ENCODE assay signal across 9 cellular contexts in the genomic region with DNA sequence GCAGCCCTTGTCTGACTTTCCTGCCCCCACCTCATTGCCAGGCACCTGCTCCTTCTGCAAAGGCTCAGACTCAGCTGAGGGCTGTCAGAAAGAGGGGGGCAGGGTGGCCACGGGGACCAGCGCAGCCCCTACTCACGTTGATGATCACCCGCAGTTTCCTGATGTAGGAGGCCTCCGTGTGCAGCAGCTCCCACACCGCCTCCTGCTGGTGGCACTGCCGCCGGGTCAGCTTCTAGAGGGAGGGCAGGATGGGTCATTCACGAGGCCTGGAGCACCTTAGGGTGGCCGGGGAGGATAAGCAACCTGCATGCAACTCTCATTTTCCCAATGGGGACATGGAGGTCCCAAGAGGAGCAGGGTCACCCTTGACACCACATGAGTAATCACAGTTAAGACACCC. TPM values are rescaled to one million over a fixed set of nuclear protein-coding genes. Genes with fewer than 3 reads are reported as not detected.
DNase-seq lines count a peak whose midpoint lies in the region; TF ChIP-seq lines count a peak whose summit lies in the region.
"Had no signal": no experiment of that assay in that cellular context is flagged by ENCODE, and none has a peak within 500 bp of the region (broad histone marks: within the 10 kb centered on the region; RNA-seq: fewer than 3 reads in every experiment).

No MANE protein-coding gene starts in this region.

- H2BK12ac ChIP-seq in neuronal stem cell (ENCODE audit: low read length) = no peak overlapping the region

- no peak overlapping the region for H3K27ac Mint-ChIP-seq in activated naive CD8-positive, alpha-beta T cell treated with anti-CD3 and anti-CD28 coated beads for 36 hours

- no peak overlapping the region for H3K4me2 ChIP-seq in neuronal stem cell (ENCODE audit: insufficient read depth, low read length, poor library complexity, severe bottlenecking)

- H3K27ac ChIP-seq in colonic mucosa (peak overlapping the region; percentile 95), neuronal stem cell (replicated peaks; ENCODE audit: low read length) (no peak overlapping the region)

- TF ChIP-seq CTCF in GM06990 (IDR thresholded peaks at IDR 0.05; ENCODE audit: insufficient read depth, low read length, poor library complexity, severe bottlenecking) (peak; percentile 53), LNCaP clone FGC (IDR thresholded peaks at IDR 0.05; ENCODE audit: control insufficient read depth, extremely low read depth, insufficient read depth) (0 out of 2 replicates have a peak, but pooled peaks have one; percentile 13), colonic mucosa (IDR thresholded peaks at IDR 0.05) (no peak)

- H3K9me3 ChIP-seq in colonic mucosa (no peaks in the 10 kb centered on the region), neuronal stem cell (replicated peaks in 1 of 2; ENCODE audit: control insufficient read depth in 2 of 2, insufficient read depth in 1 of 2, low read depth in 1 of 2, low read length in 2 of 2) (no peaks in the 10 kb centered on the region)

- WGBS in neuronal stem cell (ENCODE audit: extremely low coverage in 2 of 2, insufficient read length in 2 of 2, insufficient replicate concordance in 1 of 2), 2 donors = no CpG with 5 or more reads among the region's 10 CpGs

- no peak overlapping the region for H3K4ac ChIP-seq in neuronal stem cell (ENCODE audit: low read length)

- H2BK15ac ChIP-seq in neuronal stem cell (ENCODE audit: low read length) = no peak overlapping the region

- H3K9me3 Mint-ChIP-seq in activated naive CD8-positive, alpha-beta T cell treated with anti-CD3 and anti-CD28 coated beads for 36 hours = no peaks in the 10 kb centered on the region

- peak overlapping the region; percentile 82 for H3K23ac ChIP-seq in neuronal stem cell (ENCODE audit: low read depth, low read length, poor library complexity)

- DNase-seq in GM06990 (ENCODE audit: extremely low read depth, insufficient read length) (no peak), LNCaP clone FGC (ENCODE audit: low read depth) (no peak), colonic mucosa (peak; percentile 66), neuronal stem cell (ENCODE audit: low spot score) (no peak), NCI-H2196 (lab: John Stamatoyannopoulos, UW; ENCODE audit: unreplicated experiment) (no peak), inferior parietal cortex (ENCODE audit: extremely low spot score) (no peak)
- DNase-seq in activated naive CD8-positive, alpha-beta T cell treated with anti-CD3 and anti-CD28 coated beads for 36 hours = no peak
- DNase-seq: NCI-H2171; stimulated activated naive CD4-positive, alpha-beta T cell treated with Interleukin-2 at 50 U/mL for 16 hours had no signal

- H3K36me3 Mint-ChIP-seq in activated naive CD8-positive, alpha-beta T cell treated with anti-CD3 and anti-CD28 coated beads for 36 hours = no peaks in the 10 kb centered on the region

- H2BK120ac ChIP-seq in neuronal stem cell (ENCODE audit: low read depth, low read length) = no peak overlapping the region

- no peak overlapping the region for H2BK5ac ChIP-seq in neuronal stem cell (ENCODE audit: low read length)

- no peak overlapping the region for H2AK5ac ChIP-seq in neuronal stem cell (ENCODE audit: low read depth, low read length)

- H3K4me3 ChIP-seq in GM06990 (replicated peaks; ENCODE audit: low read depth, low read length) (no peak overlapping the region), LNCaP clone FGC (ENCODE audit: low read depth, low read length) (no peak overlapping the region), colonic mucosa (no peak overlapping the region), neuronal stem cell (ENCODE audit: low read length in 2 of 2) (no peak overlapping the region)

- no peaks in the 10 kb centered on the region for H3K27me3 Mint-ChIP-seq in activated naive CD8-positive, alpha-beta T cell treated with anti-CD3 and anti-CD28 coated beads for 36 hours

- no peaks in the 10 kb centered on the region for H3K36me3 ChIP-seq in GM06990 (ENCODE audit: control insufficient read depth, insufficient read depth, low read length)
- H3K36me3 ChIP-seq in colonic mucosa = no peaks in the 10 kb centered on the region
- H3K36me3 ChIP-seq in neuronal stem cell (replicated peaks in 1 of 2; ENCODE audit: control insufficient read depth in 2 of 2, insufficient read depth in 2 of 2, low read length in 2 of 2) = peaks cover 36 to 72% of the 10 kb centered on the region in 2 donors

- peaks cover 2% of the 10 kb centered on the region for H3K4me1 Mint-ChIP-seq in activated naive CD8-positive, alpha-beta T cell treated with anti-CD3 and anti-CD28 coated beads for 36 hours

- peaks cover 5% of the 10 kb centered on the region for H3K4me1 ChIP-seq in colonic mucosa
- peaks cover 5 to 7% of the 10 kb centered on the region in 2 donors for H3K4me1 ChIP-seq in neuronal stem cell (ENCODE audit: control insufficient read depth in 2 of 2, insufficient read depth in 1 of 2, low read depth in 1 of 2, low read length in 2 of 2)

- H3K27me3 ChIP-seq in GM06990 (replicated peaks; ENCODE audit: control insufficient read depth, insufficient read depth, low read length) (no peaks in the 10 kb centered on the region), colonic mucosa (no peaks in the 10 kb centered on the region), neuronal stem cell (ENCODE audit: control insufficient read depth in 3 of 3, insufficient read depth in 3 of 3, low read depth in 1 of 3, low read length in 3 of 3) (peaks cover 0 to 4% (median 0%) of the 10 kb centered on the region in 3 experiments)

- no peak overlapping the region for H2AFZ ChIP-seq in neuronal stem cell (ENCODE audit: low read length)

- H4K8ac ChIP-seq in neuronal stem cell (ENCODE audit: low read depth, low read length) = peak overlapping the region; percentile 75

- H3K9ac ChIP-seq in colonic mucosa (ENCODE audit: low read depth in 2 of 2, low read length in 2 of 2) (peak overlapping the region in 1 of 2 donors; percentile 88), neuronal stem cell (ENCODE audit: low read depth, low read length, poor library complexity) (no peak overlapping the region)

- no peak overlapping the region for H3K18ac ChIP-seq in neuronal stem cell (ENCODE audit: low read length)

- no peak overlapping the region for H3K14ac ChIP-seq in neuronal stem cell (ENCODE audit: low read length)

- no peak overlapping the region for H3K4me3 Mint-ChIP-seq in activated naive CD8-positive, alpha-beta T cell treated with anti-CD3 and anti-CD28 coated beads for 36 hours

- no peaks in the 10 kb centered on the region for H3K79me1 ChIP-seq in neuronal stem cell (ENCODE audit: low read depth, low read length)

- H4K91ac ChIP-seq in neuronal stem cell (ENCODE audit: low read depth, low read length, poor library complexity) = no peak overlapping the region

- intact Hi-C loops in colonic mucosa (cut with DNase I) = no loop called here

RNA-seq across cellular contexts. Expression of gene TNFRSF25, which starts 6.4 kb away (rescaled TPM):
- 10 to 100 TPM; 33.1 to 87.1 TPM for total RNA-seq in colonic mucosa
- polyA plus RNA-seq in neuronal stem cell (2013, experiment 1 of 2) = 14.5 TPM
- 14.1 TPM for polyA plus RNA-seq in neuronal stem cell (2013, experiment 2 of 2)
- total RNA-seq in activated naive CD8-positive, alpha-beta T cell treated with anti-CD3 and anti-CD28 coated beads for 36 hours = 10 to 100 TPM; 64.7 to 67.8 TPM

RNA-seq across cellular contexts. Expression of gene PLEKHG5, which starts 19.1 kb away (rescaled TPM):
- total RNA-seq in colonic mucosa = 10 to 100 TPM; 13.9 to 19.6 TPM
- polyA plus RNA-seq in neuronal stem cell (2013, experiment 1 of 2) = 18.8 TPM
- polyA plus RNA-seq in neuronal stem cell (2013, experiment 2 of 2) = 18.8 TPM
- total RNA-seq in activated naive CD8-positive, alpha-beta T cell treated with anti-CD3 and anti-CD28 coated beads for 36 hours = 1 to 10 TPM; 2.2 to 2.3 TPM

RNA-seq across cellular contexts. Expression of gene ESPN, which starts 47.8 kb away (rescaled TPM):
- total RNA-seq in colonic mucosa = 10 to 100 TPM; 74.3 to 98.0 TPM
- polyA plus RNA-seq in neuronal stem cell (2013, experiment 1 of 2) = 3.5 TPM
- 3.6 TPM for polyA plus RNA-seq in neuronal stem cell (2013, experiment 2 of 2)
- under 1 TPM; 0.39 to 0.44 TPM for total RNA-seq in activated naive CD8-positive, alpha-beta T cell treated with anti-CD3 and anti-CD28 coated beads for 36 hours

RNA-seq across cellular contexts. Expression of gene HES2, which starts 52.7 kb away (rescaled TPM):
- total RNA-seq in colonic mucosa = 10 to 100 TPM; 14.2 to 24.0 TPM
- 0.26 TPM for polyA plus RNA-seq in neuronal stem cell (2013, experiment 1 of 2)
- polyA plus RNA-seq in neuronal stem cell (2013, experiment 2 of 2) = 0.22 TPM
- total RNA-seq in activated naive CD8-positive, alpha-beta T cell treated with anti-CD3 and anti-CD28 coated beads for 36 hours = not detected

Comparison
In these comparisons a context has a peak if more than half of its experiments do, and no peak if none do; other contexts are left out.
1. RNA of gene PLEKHG5, which starts 19.1 kb away (total RNA-seq): 13.9 to 19.6 TPM in colonic mucosa; 2.2 to 2.3 TPM in activated naive CD8-positive, alpha-beta T cell treated with anti-CD3 and anti-CD28 coated beads for 36 hours; every median in the first group is over 4 times any median in the second.
2. RNA of gene ESPN, which starts 47.8 kb away (total RNA-seq): 74.3 to 98.0 TPM in colonic mucosa; 0.39 to 0.44 TPM in activated naive CD8-positive, alpha-beta T cell treated with anti-CD3 and anti-CD28 coated beads for 36 hours; every median in the first group is over 10 times any median in the second.